24 cellular contexts compared by ENCODE assay signal in genomic region chr5:60886158-60886557, GRCh38. TPM values are rescaled to one million over a fixed set of nuclear protein-coding genes. Genes with fewer than 3 reads are reported as not detected.
"Had no signal": no experiment of that assay in that cellular context is flagged by ENCODE, and none has a peak within 500 bp of the region (broad histone marks: within the 10 kb centered on the region; RNA-seq: fewer than 3 reads in every experiment).

No MANE protein-coding gene starts in this region.

- FAIRE-seq: HTR-8/SVneo, K562, RCC 7860 had no signal

- H3K4me2 ChIP-seq: KMS-11 had no signal

- H3K9ac ChIP-seq: KMS-11 had no signal

- H3K9me3 ChIP-seq: MG63 had no signal

- H3K4me3 ChIP-seq: K562, MG63 had no signal

- DNase-seq: MG63, NCI-H1092, NCI-H1105 treated with DMSO at 0.1 percent for 48 hours, NCI-H1417 treated with DMSO at 0.1 percent for 48 hours, NCI-H146, NCI-H1694 treated with DMSO at 0.1 percent for 48 hours, NCI-H1930, NCI-H2081, NCI-H2171, NCI-H226, NCI-H524, NCI-H526 treated with DMSO at 0.1 percent for 48 hours, NCI-H748 treated with DMSO at 0.1 percent for 48 hours, SHP77, T-helper 1 cell, T-helper 17 cell had no signal

- ATAC-seq: K562, SK-N-SH treated with all-trans-retinoic acid at 6 μM for 48 hours, T-helper 17 cell had no signal

- H3K27ac ChIP-seq: HL-60, KMS-11, RWPE1 had no signal

- H3K27me3 ChIP-seq: MG63 had no signal

RNA-seq across cellular contexts. Expression of gene ELOVL7, which starts 42.1 kb away (rescaled TPM):
- total RNA-seq: LHCN-M2 had no signal
